9 cellular contexts compared by ENCODE assay signal in the genomic region with DNA sequence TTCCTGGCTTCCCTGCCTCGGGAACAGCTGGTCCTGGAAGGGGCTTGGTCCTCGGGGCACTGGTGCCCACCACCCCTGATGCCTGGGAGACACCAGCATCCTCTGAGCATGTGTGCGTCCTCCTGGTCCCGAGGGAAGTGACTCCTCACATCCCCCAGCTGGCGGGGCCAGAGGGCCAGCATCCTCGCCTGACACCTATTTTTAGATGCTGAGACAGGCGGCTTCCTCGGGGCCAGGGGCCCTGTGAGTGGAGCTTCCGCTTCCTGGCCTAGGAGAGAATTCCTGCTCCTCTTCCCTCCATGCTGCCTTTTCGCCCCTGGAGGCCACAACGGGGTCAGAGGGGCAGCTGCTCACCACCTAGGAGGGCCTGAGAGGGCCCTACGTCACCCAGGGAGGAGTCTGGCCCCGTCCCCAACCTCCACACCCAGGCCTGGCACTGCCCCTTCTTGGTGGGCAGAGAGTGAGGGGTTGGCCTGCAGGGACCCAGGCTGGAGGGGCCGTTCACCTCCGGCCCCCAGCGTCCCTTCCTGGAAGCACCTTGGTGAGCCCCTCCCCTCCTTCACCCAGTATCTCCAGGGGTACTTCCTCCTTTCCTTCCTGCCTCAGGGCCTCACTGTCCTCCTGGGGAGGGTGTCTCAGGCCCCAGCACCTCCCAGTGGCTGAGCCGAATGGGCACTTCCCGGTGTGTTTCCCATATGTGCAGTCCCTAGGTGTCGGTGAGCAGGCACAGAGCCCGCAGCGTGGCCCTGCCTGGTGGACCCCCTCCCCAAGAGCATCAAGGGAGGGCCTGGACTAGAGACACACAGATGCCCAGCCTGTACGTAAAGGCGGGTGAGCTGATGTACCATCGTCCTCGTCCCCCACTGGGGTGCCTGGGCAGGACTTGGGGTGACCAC. TPM values are rescaled to one million over a fixed set of nuclear protein-coding genes. Genes with fewer than 3 reads are reported as not detected.
A peak's percentile ranks its signal among the peaks of the same experiment; 100 is the strongest.
DNase-seq lines count a peak whose midpoint lies in the region; ATAC-seq and TF ChIP-seq lines count a peak whose summit lies in the region.
"Had no signal": no experiment of that assay in that cellular context is flagged by ENCODE, and none has a peak within 500 bp of the region (broad histone marks: within the 10 kb centered on the region; RNA-seq: fewer than 3 reads in every experiment).

No MANE protein-coding gene starts in this region.

- H3K27ac Mint-ChIP-seq in T-helper 17 cell = peak overlapping the region; percentile 61

- H3K4me1 ChIP-seq in skeletal muscle satellite cell (ENCODE audit: control insufficient read depth, insufficient read depth, low read length) = peaks cover 76% of the 10 kb centered on the region

- no peak for DNase-seq in GM12865 (ENCODE audit: low read depth)
- no peak for DNase-seq in T-helper 17 cell
- DNase-seq in Right ventricle myocardium superior = peak; percentile 84
- DNase-seq in NCI-H1417 treated with DMSO at 0.1 percent for 48 hours (lab: John Stamatoyannopoulos, UW) = no peak
- DNase-seq in EL = no peak
- DNase-seq in HuH-7 (ENCODE audit: low spot score) = no peak
- DNase-seq: KG1 had no signal

- H3K9me3 ChIP-seq in T-helper 17 cell (ENCODE audit: control insufficient read depth, low read length, poor library complexity, severe bottlenecking) (no peaks in the 10 kb centered on the region), skeletal muscle satellite cell (replicated peaks; ENCODE audit: low read length) (no peaks in the 10 kb centered on the region)

- intact Hi-C loops in Right ventricle myocardium superior (cut with DNase I) = no loop called here

- H3K4me2 ChIP-seq in skeletal muscle satellite cell (ENCODE audit: low read length) = peak overlapping the region; percentile 76

- peak overlapping the region; percentile 72 for H3K9ac ChIP-seq in skeletal muscle satellite cell (ENCODE audit: low read depth, low read length)

- no peaks in the 10 kb centered on the region for H3K27me3 ChIP-seq in skeletal muscle satellite cell (ENCODE audit: control insufficient read depth, insufficient read depth, low read length)

- ATAC-seq in T-helper 17 cell (no peak), Right ventricle myocardium superior (ENCODE audit: poor library complexity) (peak; percentile 51), HG03280 (IDR thresholded peaks at IDR 0.05; ENCODE audit: unreplicated experiment) (no peak)

- no peak overlapping the region for H3K4me3 Mint-ChIP-seq in T-helper 17 cell

- TF ChIP-seq CTCF in GM12865 (IDR thresholded peaks at IDR 0.05; ENCODE audit: insufficient read depth, low read depth, low read length, missing control alignments) = no peak

- H3K36me3 ChIP-seq in skeletal muscle satellite cell (ENCODE audit: insufficient read depth, low read length) = peaks cover 10% of the 10 kb centered on the region

- H3K4me1 Mint-ChIP-seq in T-helper 17 cell = peaks cover 35% of the 10 kb centered on the region

- no peaks in the 10 kb centered on the region for H3K27me3 Mint-ChIP-seq in T-helper 17 cell

- H3K4me3 ChIP-seq in GM12865 (ENCODE audit: low read depth, low read length) (peak overlapping the region; percentile 3; the same call in 1 of the 2 replicates), skeletal muscle satellite cell (ENCODE audit: low read length) (peak overlapping the region; percentile 56)

- no peaks in the 10 kb centered on the region for H3K36me3 Mint-ChIP-seq in T-helper 17 cell (ENCODE audit: low read depth)

RNA-seq across cellular contexts. Expression of gene CD81, which starts 6.1 kb away (rescaled TPM):
- total RNA-seq in T-helper 17 cell (100 to 1,000 TPM; 153 to 194 TPM), Right ventricle myocardium superior (457 TPM)
- total RNA-seq in skeletal muscle satellite cell (2012; rRNA removed) = 194 and 241 TPM in 2 replicates

RNA-seq across cellular contexts. Expression of gene TSSC4, which starts 17.4 kb away (rescaled TPM):
- total RNA-seq in T-helper 17 cell (10 to 100 TPM; 47.9 to 60.3 TPM), Right ventricle myocardium superior (36.2 TPM)
- total RNA-seq in skeletal muscle satellite cell (2012; rRNA removed) = 47.2 and 49.9 TPM in 2 replicates
